8 cellular contexts compared by ENCODE assay signal in genomic region chr19:55385749-55386514, GRCh38. TPM values are rescaled to one million over a fixed set of nuclear protein-coding genes. Genes with fewer than 3 reads are reported as not detected.
DNase-seq lines count a peak whose midpoint lies in the region; ATAC-seq and TF ChIP-seq lines count a peak whose summit lies in the region.

Gene RPL28, plus strand, starts transcription at chr19:55385932. Its CDS starts 426 bp downstream, at chr19:55386358.

- intact Hi-C loops in transverse colon (cut with DNase I; ENCODE audit: low total_unique reads): loop anchor here (10.0 kb wide), 1 partner anchor 269 kb away; the partner anchor contains the start of gene U2AF2

- peak within 1 kb of the TSS; percentile 79 for H2AFZ ChIP-seq in parathyroid adenoma

- H3K27me3 Mint-ChIP-seq in activated naive CD8-positive, alpha-beta T cell treated with anti-CD3 and anti-CD28 coated beads, Interleukin-2, amount 50 U/mL, for 24 hours: peaks cover 2% of the 10 kb centered on the region

- H3K9ac ChIP-seq in parathyroid adenoma: peak within 1 kb of the TSS; percentile 97

- no peaks in the 10 kb centered on the region for H3K9me3 ChIP-seq in cardiac muscle cell (ENCODE audit: low read depth)
- no peaks in the 10 kb centered on the region for H3K9me3 ChIP-seq in parathyroid adenoma (ENCODE audit: control insufficient read depth, low read length)
- H3K9me3 ChIP-seq in transverse colon: no peaks in the 10 kb centered on the region

- 1% methylated on average over 63 of the region's 65 CpGs; no CpG with 5 or more reads in 1 of the 2 donors for WGBS in transverse colon (ENCODE audit: low coverage in 1 of 2), 2 donors

- H3K79me2 ChIP-seq in parathyroid adenoma: peaks cover 32% of the 10 kb centered on the region

- peak; percentile 67 for ATAC-seq in HG02571 (IDR thresholded peaks at IDR 0.05; ENCODE audit: unreplicated experiment)
- peak; percentile 60 for ATAC-seq in activated naive CD8-positive, alpha-beta T cell treated with anti-CD3 and anti-CD28 coated beads, Interleukin-2, amount 50 U/mL, for 24 hours

- H3K9me3 Mint-ChIP-seq in activated naive CD8-positive, alpha-beta T cell treated with anti-CD3 and anti-CD28 coated beads, Interleukin-2, amount 50 U/mL, for 24 hours: no peaks in the 10 kb centered on the region

- no peaks in the 10 kb centered on the region for H3K27me3 ChIP-seq in cardiac muscle cell
- H3K27me3 ChIP-seq in parathyroid adenoma (ENCODE audit: control insufficient read depth, insufficient read depth, low read length): no peaks in the 10 kb centered on the region
- H3K27me3 ChIP-seq in transverse colon: no peaks in the 10 kb centered on the region

- peaks cover 49% of the 10 kb centered on the region for H3K36me3 Mint-ChIP-seq in activated naive CD8-positive, alpha-beta T cell treated with anti-CD3 and anti-CD28 coated beads, Interleukin-2, amount 50 U/mL, for 24 hours (ENCODE audit: low read depth)

- DNase-seq in NCI-H1092 (lab: John Stamatoyannopoulos, UW) (peak; percentile 96), SW480 (ENCODE audit: low spot score) (peak; percentile 98), cardiac muscle cell (ENCODE audit: low read depth in 1 of 2, low spot score in 1 of 2) (peak; percentile 98 to 99), transverse colon (peak; percentile 99)
- peak; percentile 98 for DNase-seq in activated naive CD8-positive, alpha-beta T cell treated with anti-CD3 and anti-CD28 coated beads, Interleukin-2, amount 50 U/mL, for 24 hours

- in situ Hi-C loops in transverse colon (cut with MboI; ENCODE audit: low pct_ligation_motif_present in 1 of 4, low pct_unique_long_range_greater_than_20kb in 1 of 4, low sequenced_read_pairs in 3 of 4): loop anchor here in 1 of 4 donors (25.0 kb wide), 1 partner anchor 99 kb away; the partner anchor contains the start of genes BRSK1 and HSPBP1

- peak within 1 kb of the TSS; percentile 91 for H3K4me3 ChIP-seq in GM08714 (ENCODE audit: low read length)
- peak within 1 kb of the TSS; percentile 89 for H3K4me3 ChIP-seq in cardiac muscle cell
- H3K4me3 ChIP-seq in parathyroid adenoma (ENCODE audit: low read depth, low read length): peak within 1 kb of the TSS; percentile 72
- peak within 1 kb of the TSS; percentile 74 to 93 (median 86) for H3K4me3 ChIP-seq in transverse colon

- H3K36me3 ChIP-seq in cardiac muscle cell (peaks cover 22% of the 10 kb centered on the region), parathyroid adenoma (ENCODE audit: control insufficient read depth, insufficient read depth, low read length) (no peaks in the 10 kb centered on the region), transverse colon (peaks cover 0 to 6% (median 0%) of the 10 kb centered on the region in 4 donors)

- peak within 1 kb of the TSS; percentile 71 for H3K27ac ChIP-seq in cardiac muscle cell
- peak within 1 kb of the TSS; percentile 94 for H3K27ac ChIP-seq in parathyroid adenoma
- H3K27ac ChIP-seq in transverse colon: peak within 1 kb of the TSS; percentile 94 to 99 (median 96)

- no peak for TF ChIP-seq EP300 in transverse colon (IDR thresholded peaks at IDR 0.05; ENCODE audit: low read depth)

- H3K4me3 Mint-ChIP-seq in activated naive CD8-positive, alpha-beta T cell treated with anti-CD3 and anti-CD28 coated beads, Interleukin-2, amount 50 U/mL, for 24 hours: peak within 1 kb of the TSS; percentile 97

- H3K4me1 ChIP-seq in cardiac muscle cell (ENCODE audit: low read depth): peaks cover 20% of the 10 kb centered on the region
- H3K4me1 ChIP-seq in parathyroid adenoma: peaks cover 20% of the 10 kb centered on the region
- H3K4me1 ChIP-seq in transverse colon: peaks cover 33 to 54% (median 44%) of the 10 kb centered on the region in 4 donors

- TF ChIP-seq POLR2A in transverse colon (IDR thresholded peaks at IDR 0.05): peak; percentile 100

- H3K4me1 Mint-ChIP-seq in activated naive CD8-positive, alpha-beta T cell treated with anti-CD3 and anti-CD28 coated beads, Interleukin-2, amount 50 U/mL, for 24 hours: peaks cover 61% of the 10 kb centered on the region

- H3K27ac Mint-ChIP-seq in activated naive CD8-positive, alpha-beta T cell treated with anti-CD3 and anti-CD28 coated beads, Interleukin-2, amount 50 U/mL, for 24 hours: peak within 1 kb of the TSS; percentile 99

- TF ChIP-seq CTCF in cardiac muscle cell (IDR thresholded peaks at IDR 0.05; ENCODE audit: low read depth, low read length) (no peak), parathyroid adenoma (IDR thresholded peaks at IDR 0.05) (no peak), transverse colon (IDR thresholded peaks at IDR 0.05) (peak in 1 of 5 experiments; percentile 13)

- peak within 1 kb of the TSS; percentile 87 for H3K4me2 ChIP-seq in parathyroid adenoma (ENCODE audit: low read length)

RNA-seq across cellular contexts. Expression of gene RPL28, which starts in this region (rescaled TPM):
- total RNA-seq in cardiac muscle cell (757 and 1,325 TPM in 2 replicates), transverse colon (100 to 1,000 TPM; 448 to 648 (median 605) TPM)
- polyA plus RNA-seq in cardiac muscle cell: 273 and 320 TPM in 2 replicates

Comparison
In these comparisons a context has a peak if more than half of its experiments do, and no peak if none do; other contexts are left out.
1. Peak in every context shown above with its lines: DNase-seq, ATAC-seq, H3K4me3 ChIP-seq and H3K27ac ChIP-seq.